6 cellular contexts compared by ENCODE assay signal in the genomic region with DNA sequence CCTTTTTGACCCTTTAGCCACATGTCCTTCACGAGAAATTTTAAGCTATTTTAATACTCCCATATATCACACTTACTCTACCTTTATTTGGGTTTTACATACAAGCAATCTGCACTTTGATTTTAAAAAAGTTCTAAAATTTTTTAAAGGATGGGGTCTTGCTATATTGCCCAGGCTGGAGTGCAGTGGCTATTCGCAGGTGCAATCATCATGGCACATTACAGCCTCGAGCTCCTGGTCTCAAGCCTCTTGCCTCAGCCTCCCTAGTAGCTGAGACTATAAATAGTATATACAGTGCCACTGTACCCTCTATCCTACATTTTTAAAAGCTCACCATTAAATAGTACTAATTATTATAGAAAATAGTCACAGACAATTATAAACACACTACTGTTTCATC.
"Had no signal": no experiment of that assay in that cellular context is flagged by ENCODE, and none has a peak within 500 bp of the region (broad histone marks: within the 10 kb centered on the region; RNA-seq: fewer than 3 reads in every experiment).

No MANE protein-coding gene starts in this region.

- H3K4me3 Mint-ChIP-seq: IgD-negative memory B cell had no signal

- H3K27ac ChIP-seq: HL-60 had no signal

- H3K4me1 Mint-ChIP-seq: IgD-negative memory B cell had no signal

- DNase-seq: IMR-90, KBM-7, KG1 had no signal

- H3K27me3 Mint-ChIP-seq: IgD-negative memory B cell had no signal

- FAIRE-seq: HTR-8/SVneo had no signal
